In the genomic region with DNA sequence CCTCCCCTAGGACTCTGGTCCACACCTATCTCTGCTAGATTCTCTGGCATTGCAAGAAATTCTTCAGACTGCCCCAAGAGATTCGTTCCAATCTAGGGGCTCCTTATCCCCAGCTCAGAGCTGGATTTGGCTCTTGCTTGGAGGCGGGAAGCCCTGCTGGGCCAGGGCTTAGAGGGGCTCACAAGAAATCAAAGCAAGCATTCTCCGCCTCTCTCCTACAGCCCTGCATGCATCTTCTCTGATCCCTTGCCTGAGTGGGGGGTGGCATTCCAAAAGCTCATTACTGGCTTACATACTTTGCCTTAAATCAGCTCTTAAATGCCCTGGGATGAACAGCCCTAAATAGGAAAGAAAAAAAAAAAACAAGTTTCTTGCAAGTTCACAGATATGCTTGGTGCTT, we compare ENCODE assay signal across 21 cellular contexts.
"Had no signal": no experiment of that assay in that cellular context is flagged by ENCODE, and none has a peak within 500 bp of the region (broad histone marks: within the 10 kb centered on the region; RNA-seq: fewer than 3 reads in every experiment).

No MANE protein-coding gene starts in this region.

- H3K4me1 Mint-ChIP-seq: naive thymus-derived CD8-positive, alpha-beta T cell had no signal

- H3K4me1 ChIP-seq: left lung, parathyroid adenoma, right lobe of liver, suprapubic skin, transverse colon, upper lobe of right lung, uterus had no signal

- DNase-seq: dermis blood vessel endothelial cell; effector CD4-positive, alpha-beta T cell; kidney; left lung; mesenchymal stem cell; midbrain; naive thymus-derived CD8-positive, alpha-beta T cell; right lobe of liver; small intestine; stimulated activated CD4-positive, alpha-beta T cell treated with anti-CD3 and anti-CD28 coated beads, Interleukin-15, amount 100 ng/mL, for 24 hours; stimulated activated CD4-positive, alpha-beta T cell treated with anti-CD3 and anti-CD28 coated beads, Interleukin-2, amount 100 ng/mL, for 48 hours; stimulated activated CD8-positive, alpha-beta memory T cell treated with anti-CD3 and anti-CD28 coated beads, Interleukin-4, amount 100 ng/mL, for 48 hours; stimulated activated naive CD4-positive, alpha-beta T cell; stimulated activated naive CD8-positive, alpha-beta T cell treated with anti-CD3 and anti-CD28 coated beads, Interleukin-15, amount 100 ng/mL, for 72 hours; transverse colon; upper lobe of right lung; uterus had no signal

- H3K27me3 ChIP-seq: right lobe of liver, transverse colon, uterus had no signal

- H3K27ac Mint-ChIP-seq: naive thymus-derived CD8-positive, alpha-beta T cell; progenitor cell of endocrine pancreas; stimulated activated naive CD8-positive, alpha-beta T cell treated with anti-CD3 and anti-CD28 coated beads, Interleukin-15, amount 100 ng/mL, for 72 hours had no signal

- H3K9ac ChIP-seq: parathyroid adenoma had no signal

- H3K4me3 ChIP-seq: coronary artery, left lung, right lobe of liver, suprapubic skin, transverse colon, upper lobe of right lung, uterus had no signal

- H3K79me2 ChIP-seq: parathyroid adenoma had no signal

- H3K27ac ChIP-seq: coronary artery, left lung, parathyroid adenoma, right lobe of liver, suprapubic skin, transverse colon, upper lobe of right lung, uterus had no signal

- H2AFZ ChIP-seq: parathyroid adenoma had no signal

- H3K36me3 ChIP-seq: left lung, right lobe of liver, suprapubic skin, transverse colon, upper lobe of right lung, uterus had no signal

- ATAC-seq: left lung; naive thymus-derived CD8-positive, alpha-beta T cell; right lobe of liver; stimulated activated naive CD8-positive, alpha-beta T cell treated with anti-CD3 and anti-CD28 coated beads, Interleukin-15, amount 100 ng/mL, for 72 hours had no signal

- H3K4me3 Mint-ChIP-seq: naive thymus-derived CD8-positive, alpha-beta T cell; stimulated activated naive CD8-positive, alpha-beta T cell treated with anti-CD3 and anti-CD28 coated beads, Interleukin-15, amount 100 ng/mL, for 72 hours had no signal

- H3K27me3 Mint-ChIP-seq: progenitor cell of endocrine pancreas had no signal

- H3K9me3 ChIP-seq: right lobe of liver, suprapubic skin, transverse colon, upper lobe of right lung, uterus had no signal
